8 cellular contexts compared by ENCODE assay signal in the genomic region with DNA sequence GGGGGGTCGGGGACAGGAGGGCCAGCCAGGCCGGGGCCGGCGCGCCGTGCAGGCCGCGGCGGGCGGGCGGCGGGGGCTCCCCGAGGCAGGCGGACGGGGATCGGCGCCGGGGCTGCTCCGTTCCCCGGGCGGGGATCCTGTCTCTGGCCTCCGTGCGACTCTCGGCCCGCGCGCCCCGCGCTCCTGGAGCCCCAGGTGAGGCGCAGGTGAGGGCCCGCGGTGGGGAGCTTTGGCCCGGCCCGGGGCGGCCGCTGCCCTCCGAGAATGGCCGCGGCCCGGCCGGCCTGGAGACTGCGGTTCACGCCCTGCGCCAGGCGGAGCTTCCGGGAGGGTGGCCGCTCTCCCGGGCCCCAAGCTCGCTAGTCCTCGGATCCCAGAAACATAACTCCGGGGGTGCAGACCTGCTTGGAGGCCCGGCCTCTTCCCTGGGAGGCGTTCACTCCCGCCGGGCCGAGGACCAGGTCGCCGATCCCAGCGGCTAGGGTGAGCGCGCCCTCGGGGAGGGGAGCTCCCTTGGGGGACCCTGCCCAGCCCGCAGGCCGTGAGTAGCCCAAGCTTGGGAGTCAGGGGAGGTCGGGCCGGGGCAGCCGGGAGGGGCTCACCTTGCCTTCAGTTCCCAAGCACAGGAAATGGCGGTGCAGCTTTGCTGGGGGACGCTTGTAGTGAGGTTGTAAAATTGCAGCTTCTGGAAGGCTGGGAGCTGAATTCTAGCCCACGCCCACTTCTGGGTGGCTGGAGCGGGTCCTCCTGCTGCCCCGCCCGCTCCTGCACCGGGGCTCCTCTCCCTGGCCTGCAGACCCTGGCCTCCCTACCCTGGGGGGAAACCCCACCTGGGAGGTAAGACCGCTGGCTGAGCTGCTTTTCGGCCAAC. TPM values are rescaled to one million over a fixed set of nuclear protein-coding genes. Genes with fewer than 3 reads are reported as not detected.
A peak's percentile ranks its signal among the peaks of the same experiment; 100 is the strongest.
DNase-seq lines count a peak whose midpoint lies in the region; ATAC-seq and TF ChIP-seq lines count a peak whose summit lies in the region.

No MANE protein-coding gene starts in this region.

- peaks cover 32% of the 10 kb centered on the region for H3K27me3 Mint-ChIP-seq in activated T-helper 1 cell treated with anti-CD3 and anti-CD28 coated beads, Interleukin-12 subunit alpha, Interleukin-12 subunit beta, Interleukin-2, Interleukin-4 antibody, amounts not matched to agents 30 ng/mL and 10 ng/mL and 1 ng/mL, durations not matched to agents 14 hours and 24 hours and 36 hours (ENCODE audit: insufficient read depth)

- ATAC-seq in GM21528 (IDR thresholded peaks at IDR 0.05; ENCODE audit: low FRiP score, unreplicated experiment) = no peak

- H3K27ac Mint-ChIP-seq in activated T-helper 1 cell treated with anti-CD3 and anti-CD28 coated beads, Interleukin-12 subunit alpha, Interleukin-12 subunit beta, Interleukin-2, Interleukin-4 antibody, amounts not matched to agents 30 ng/mL and 10 ng/mL and 1 ng/mL, durations not matched to agents 14 hours and 24 hours and 36 hours = no peak overlapping the region

- H3K9me3 ChIP-seq in iPS DF 6.9 (ENCODE audit: control insufficient read depth, insufficient read depth, low read length) (no peaks in the 10 kb centered on the region), sigmoid colon (no peaks in the 10 kb centered on the region)

- WGBS in iPS DF 6.9 (ENCODE audit: insufficient coverage, insufficient read length) = no CpG with 5 or more reads among the region's 76 CpGs
- whole genome bisulfite sequencing in sigmoid colon, 2 donors = 1% methylated on average over 76 of the region's 76 CpGs

- no peak for TF ChIP-seq CTCF in sigmoid colon (IDR thresholded peaks at IDR 0.05)

- H3K27ac ChIP-seq in angular gyrus (ENCODE audit: low read depth, low read length) (peak overlapping the region; percentile 48), iPS DF 6.9 (ENCODE audit: low read length) (no peak overlapping the region), sigmoid colon (peak overlapping the region; percentile 40 to 71 (median 54))

- DNase-seq in DMS53 treated with DMSO at 0.1 percent for 48 hours (lab: John Stamatoyannopoulos, UW; ENCODE audit: unreplicated experiment) (peak; percentile 17), HuH-7.5 (ENCODE audit: low spot score) (peak; percentile 60), iPS DF 6.9 (ENCODE audit: low read depth, low spot score) (no peak), sigmoid colon (no peak), GM19238 (ENCODE audit: insufficient read length, low spot score) (no peak)
- DNase-seq in activated T-helper 1 cell treated with anti-CD3 and anti-CD28 coated beads, Interleukin-12 subunit alpha, Interleukin-12 subunit beta, Interleukin-2, Interleukin-4 antibody, amounts not matched to agents 30 ng/mL and 10 ng/mL and 1 ng/mL, durations not matched to agents 14 hours and 24 hours and 36 hours (ENCODE audit: low spot score) = no peak

- H3K36me3 ChIP-seq in iPS DF 6.9 (ENCODE audit: control insufficient read depth, insufficient read depth, low read length) (peaks cover 21% of the 10 kb centered on the region), sigmoid colon (peaks cover 5 to 20% (median 14%) of the 10 kb centered on the region in 4 donors)

- no peak for TF ChIP-seq POLR2A in sigmoid colon (IDR thresholded peaks at IDR 0.05)

- H3K4me1 Mint-ChIP-seq in activated T-helper 1 cell treated with anti-CD3 and anti-CD28 coated beads, Interleukin-12 subunit alpha, Interleukin-12 subunit beta, Interleukin-2, Interleukin-4 antibody, amounts not matched to agents 30 ng/mL and 10 ng/mL and 1 ng/mL, durations not matched to agents 14 hours and 24 hours and 36 hours (ENCODE audit: low read depth) = no peaks in the 10 kb centered on the region

- no peaks in the 10 kb centered on the region for H3K36me3 Mint-ChIP-seq in activated T-helper 1 cell treated with anti-CD3 and anti-CD28 coated beads, Interleukin-12 subunit alpha, Interleukin-12 subunit beta, Interleukin-2, Interleukin-4 antibody, amounts not matched to agents 30 ng/mL and 10 ng/mL and 1 ng/mL, durations not matched to agents 14 hours and 24 hours and 36 hours (ENCODE audit: low read depth)

- H3K27me3 ChIP-seq in iPS DF 6.9 (ENCODE audit: control insufficient read depth, insufficient read depth, low read length) (no peaks in the 10 kb centered on the region), sigmoid colon (no peaks in the 10 kb centered on the region)

- intact Hi-C loops in sigmoid colon (cut with DNase I) = loop anchor here (2.0 kb wide), 1 partner anchor 18 kb away; a partner anchor contains a TSS
- intact Hi-C loops in activated T-helper 1 cell treated with anti-CD3 and anti-CD28 coated beads, Interleukin-12 subunit alpha, Interleukin-12 subunit beta, Interleukin-2, Interleukin-4 antibody, amounts not matched to agents 30 ng/mL and 10 ng/mL and 1 ng/mL, durations not matched to agents 14 hours and 24 hours and 36 hours (cut with micrococcal nuclease) = no loop called here

- H3K4me3 Mint-ChIP-seq in activated T-helper 1 cell treated with anti-CD3 and anti-CD28 coated beads, Interleukin-12 subunit alpha, Interleukin-12 subunit beta, Interleukin-2, Interleukin-4 antibody, amounts not matched to agents 30 ng/mL and 10 ng/mL and 1 ng/mL, durations not matched to agents 14 hours and 24 hours and 36 hours = no peak overlapping the region

- H3K9me3 Mint-ChIP-seq in activated T-helper 1 cell treated with anti-CD3 and anti-CD28 coated beads, Interleukin-12 subunit alpha, Interleukin-12 subunit beta, Interleukin-2, Interleukin-4 antibody, amounts not matched to agents 30 ng/mL and 10 ng/mL and 1 ng/mL, durations not matched to agents 14 hours and 24 hours and 36 hours = no peaks in the 10 kb centered on the region

- peak overlapping the region; percentile 44 for H3K4me3 ChIP-seq in iPS DF 6.9 (ENCODE audit: low read length)
- peak overlapping the region; percentile 54 to 86 (median 76) for H3K4me3 ChIP-seq in sigmoid colon

- no peak for TF ChIP-seq EP300 in sigmoid colon (IDR thresholded peaks at IDR 0.05)

- H3K4me1 ChIP-seq in iPS DF 6.9 (ENCODE audit: control insufficient read depth, insufficient read depth, low read length) = peaks cover 4% of the 10 kb centered on the region; the same call in 1 of the 2 replicates
- peaks cover 0 to 20% (median 13%) of the 10 kb centered on the region in 4 donors for H3K4me1 ChIP-seq in sigmoid colon

RNA-seq across cellular contexts. Expression of a gene that starts 0.7 kb away (rescaled TPM):
- 10 to 100 TPM in 1 of 4 donors, 1 to 10 TPM in 3; 8.8 to 12.7 (median 9.8) TPM for total RNA-seq in sigmoid colon
- polyA plus RNA-seq in sigmoid colon = 10 to 100 TPM in 1 of 3 donors, 1 to 10 TPM in 2; 4.8 to 10.9 (median 5.3) TPM
- 0.86 and 1.2 TPM in 2 replicates for total RNA-seq in activated T-helper 1 cell treated with anti-CD3 and anti-CD28 coated beads, Interleukin-12 subunit alpha, Interleukin-12 subunit beta, Interleukin-2, Interleukin-4 antibody, amounts not matched to agents 30 ng/mL and 10 ng/mL and 1 ng/mL, durations not matched to agents 14 hours and 24 hours and 36 hours

RNA-seq across cellular contexts. Expression of a gene that starts 20.2 kb away (rescaled TPM):
- 10 to 100 TPM; 30.0 to 38.0 (median 36.4) TPM for total RNA-seq in sigmoid colon
- 10 to 100 TPM; 36.5 to 61.6 (median 37.8) TPM for polyA plus RNA-seq in sigmoid colon
- 66.6 and 70.8 TPM in 2 replicates for total RNA-seq in activated T-helper 1 cell treated with anti-CD3 and anti-CD28 coated beads, Interleukin-12 subunit alpha, Interleukin-12 subunit beta, Interleukin-2, Interleukin-4 antibody, amounts not matched to agents 30 ng/mL and 10 ng/mL and 1 ng/mL, durations not matched to agents 14 hours and 24 hours and 36 hours

RNA-seq across cellular contexts. Expression of a gene that starts 40.9 kb away (rescaled TPM):
- not detected for total RNA-seq in sigmoid colon
- under 1 TPM in 1 of 3 donors, not detected in 2; 0.10 TPM for polyA plus RNA-seq in sigmoid colon
- not detected in 2 replicates for total RNA-seq in activated T-helper 1 cell treated with anti-CD3 and anti-CD28 coated beads, Interleukin-12 subunit alpha, Interleukin-12 subunit beta, Interleukin-2, Interleukin-4 antibody, amounts not matched to agents 30 ng/mL and 10 ng/mL and 1 ng/mL, durations not matched to agents 14 hours and 24 hours and 36 hours

Comparison
In these comparisons a context has a peak if more than half of its experiments do, and no peak if none do; other contexts are left out.
1. DNase-seq: peak in DMS53 treated with DMSO at 0.1 percent for 48 hours (single experiment) and HuH-7.5 (single experiment); none in iPS DF 6.9 (single experiment), sigmoid colon (single experiment), GM19238 (single experiment) and activated T-helper 1 cell treated with anti-CD3 and anti-CD28 coated beads, Interleukin-12 subunit alpha, Interleukin-12 subunit beta, Interleukin-2, Interleukin-4 antibody, amounts not matched to agents 30 ng/mL and 10 ng/mL and 1 ng/mL, durations not matched to agents 14 hours and 24 hours and 36 hours (single experiment).